In the genomic region with DNA sequence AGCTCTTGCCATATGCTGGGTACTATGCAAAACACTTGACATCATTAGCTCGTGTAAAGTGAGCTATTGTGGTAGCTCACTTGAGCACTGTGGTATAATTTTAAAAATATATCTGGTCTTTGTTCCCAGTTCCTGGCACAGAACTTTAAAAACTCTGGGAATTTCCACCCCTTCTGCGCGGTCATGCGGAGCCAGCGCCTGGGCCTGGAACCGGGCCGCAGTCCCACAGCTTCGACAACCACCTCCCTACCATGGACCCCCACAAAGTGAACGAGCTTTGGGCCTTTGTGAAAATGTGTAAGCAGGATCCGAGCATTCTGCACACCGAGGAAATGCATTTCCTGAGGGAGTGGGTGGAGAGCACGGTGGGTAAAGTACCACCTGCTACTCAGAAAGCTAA, we compare ENCODE assay signal across 26 cellular contexts.
"Had no signal": no experiment of that assay in that cellular context is flagged by ENCODE, and none has a peak within 500 bp of the region (broad histone marks: within the 10 kb centered on the region; RNA-seq: fewer than 3 reads in every experiment).

No MANE protein-coding gene starts in this region.

- H3K27me3 Mint-ChIP-seq: dendritic cell treated with granulocyte-macrophage colony-stimulating factor and Interleukin-4, amounts not matched to agents 40 ng/mL and 50 ng/mL, for 4 days had no signal

- H3K27ac Mint-ChIP-seq: dendritic cell treated with granulocyte-macrophage colony-stimulating factor and Interleukin-4, amounts not matched to agents 40 ng/mL and 50 ng/mL, for 4 days; effector memory CD8-positive, alpha-beta T cell; endodermal cell had no signal

- DNase-seq: colonic mucosa; cortex of kidney; dermis blood vessel endothelial cell; dorsolateral prefrontal cortex; effector CD4-positive, alpha-beta T cell; effector CD8-positive, alpha-beta T cell; effector memory CD4-positive, alpha-beta T cell; effector memory CD8-positive, alpha-beta T cell; endodermal cell; erythroblast; esophagus squamous epithelium; foreskin fibroblast; foreskin keratinocyte; foreskin melanocyte; gastrocnemius medialis; glutamatergic neuron; head of caudate nucleus had no signal

- H3K4me1 ChIP-seq: colonic mucosa, esophagus squamous epithelium, foreskin keratinocyte, gastrocnemius medialis, gastroesophageal sphincter had no signal

- H3K4me1 Mint-ChIP-seq: endodermal cell had no signal

- H3K4me3 Mint-ChIP-seq: dendritic cell treated with granulocyte-macrophage colony-stimulating factor and Interleukin-4, amounts not matched to agents 40 ng/mL and 50 ng/mL, for 4 days; effector memory CD8-positive, alpha-beta T cell; endodermal cell had no signal

- H3K27me3 ChIP-seq: colonic mucosa, dorsolateral prefrontal cortex, esophagus muscularis mucosa, esophagus squamous epithelium, foreskin keratinocyte, gastrocnemius medialis, gastroesophageal sphincter had no signal

- H3K36me3 ChIP-seq: colonic mucosa, esophagus muscularis mucosa, esophagus squamous epithelium, gastrocnemius medialis, gastroesophageal sphincter had no signal

- H3K27ac ChIP-seq: colonic mucosa, coronary artery, dorsolateral prefrontal cortex, epithelial cell of prostate, esophagus muscularis mucosa, esophagus squamous epithelium, foreskin keratinocyte, gastrocnemius medialis, gastroesophageal sphincter had no signal

- FAIRE-seq: colon, endometrium, endothelial cell of umbilical vein, frontal cortex had no signal

- H3K9me3 ChIP-seq: colonic mucosa, gastrocnemius medialis had no signal

- H3K4me3 ChIP-seq: colonic mucosa, coronary artery, dorsolateral prefrontal cortex, esophagus muscularis mucosa, esophagus squamous epithelium, gastrocnemius medialis, gastroesophageal sphincter had no signal
